22 cellular contexts compared by ENCODE assay signal in genomic region chr21:45516671-45517151, GRCh38. TPM values are rescaled to one million over a fixed set of nuclear protein-coding genes. Genes with fewer than 3 reads are reported as not detected.
DNase-seq lines count a peak whose midpoint lies in the region; FAIRE-seq and TF ChIP-seq lines count a peak whose summit lies in the region.
"Had no signal": no experiment of that assay in that cellular context is flagged by ENCODE, and none has a peak within 500 bp of the region (broad histone marks: within the 10 kb centered on the region; RNA-seq: fewer than 3 reads in every experiment).

No MANE protein-coding gene starts in this region.

- POLR2A ChIA-PET in endothelial cell of umbilical vein (lab: Charles Lee): no interaction called here

- H3K27me3 ChIP-seq in BLaER1 (no peaks in the 10 kb centered on the region), NT2/D1 (ENCODE audit: insufficient read depth, insufficient read length) (no peaks in the 10 kb centered on the region), endothelial cell of umbilical vein (ENCODE audit: control insufficient read depth in 2 of 2, insufficient read depth in 2 of 2, low read length in 2 of 2) (no peaks in the 10 kb centered on the region)
- H3K27me3 ChIP-seq: body of pancreas had no signal

- dilution Hi-C loops in endothelial cell of umbilical vein (cut with MboI; ENCODE audit: extremely low pct_ligation_motif_present, low sequenced_read_pairs): no loop called here

- H3K27ac ChIP-seq in BLaER1 (peak overlapping the region; percentile 82), endothelial cell of umbilical vein (ENCODE audit: insufficient read depth, low read depth, low read length) (peak overlapping the region; percentile 84)
- H3K27ac ChIP-seq: body of pancreas had no signal

- H3K9me1 ChIP-seq in endothelial cell of umbilical vein (replicated peaks; ENCODE audit: control insufficient read depth, extremely low read depth, insufficient read depth, low read length): no peaks in the 10 kb centered on the region

- peak overlapping the region; percentile 52 for H3K4me2 ChIP-seq in BLaER1
- no peak overlapping the region for H3K4me2 ChIP-seq in endothelial cell of umbilical vein (ENCODE audit: insufficient read depth, low read length)

- CTCF ChIA-PET in endothelial cell of umbilical vein (lab: Charles Lee): no interaction called here

- peaks cover 51% of the 10 kb centered on the region for H3K4me1 ChIP-seq in BLaER1
- H3K4me1 ChIP-seq in NT2/D1 (ENCODE audit: insufficient read depth, insufficient read length): peaks cover 27% of the 10 kb centered on the region
- peaks cover 21% of the 10 kb centered on the region for H3K4me1 ChIP-seq in endothelial cell of umbilical vein (ENCODE audit: control insufficient read depth, extremely low read depth, insufficient read depth, low read length)

- H4K20me1 ChIP-seq in BLaER1 (peaks cover 26% of the 10 kb centered on the region), endothelial cell of umbilical vein (replicated peaks; ENCODE audit: control insufficient read depth, extremely low read depth, insufficient read depth, low read length) (no peaks in the 10 kb centered on the region)

- H3K4me3 ChIP-seq in BLaER1 (no peak overlapping the region), NT2/D1 (ENCODE audit: insufficient read length, low read depth) (no peak overlapping the region), endothelial cell of umbilical vein (replicated peaks in 1 of 3; ENCODE audit: insufficient read depth in 1 of 3, low read depth in 1 of 3, low read length in 3 of 3) (no peak overlapping the region)
- H3K4me3 ChIP-seq: body of pancreas had no signal

- no peak for DNase-seq in NT2/D1 (ENCODE audit: low read depth, low spot score)
- DNase-seq in endothelial cell of umbilical vein (ENCODE audit: low read depth, low spot score): no peak
- DNase-seq in posterior vena cava (ENCODE audit: low spot score): peak; percentile 58
- no peak for DNase-seq in NCI-H1436 treated with DMSO at 0.1 percent for 48 hours (lab: John Stamatoyannopoulos, UW)
- no peak for DNase-seq in mesenteric fat pad (ENCODE audit: low spot score)
- no peak for DNase-seq in NCI-H1417 (lab: John Stamatoyannopoulos, UW)
- DNase-seq: activated CD4-positive, CD25-positive, alpha-beta regulatory T cell treated with anti-CD3 and anti-CD28 coated beads, Interleukin-2, amount 50 U/mL, for 72 hours; CD4-positive, alpha-beta T cell; DMS 273 treated with DMSO at 0.1 percent for 48 hours; effector memory CD4-positive, alpha-beta T cell; HCEC 1CT; mesendoderm; NCI-H1417 treated with DMSO at 0.1 percent for 48 hours; NCI-H524; stimulated activated CD4-positive, alpha-beta T cell treated with anti-CD3 and anti-CD28 coated beads, Interleukin-15, amount 100 ng/mL, for 24 hours; stimulated activated CD8-positive, alpha-beta memory T cell treated with anti-CD3 and anti-CD28 coated beads, Interleukin-4, amount 100 ng/mL, for 48 hours; substantia nigra; SW 1271 had no signal

- H3K36me3 ChIP-seq in BLaER1 (peaks cover 95% of the 10 kb centered on the region), NT2/D1 (ENCODE audit: insufficient read depth, insufficient read length, low read length) (peaks cover 65% of the 10 kb centered on the region), endothelial cell of umbilical vein (ENCODE audit: control insufficient read depth in 2 of 2, extremely low read depth in 1 of 2, insufficient read depth in 2 of 2, low read length in 2 of 2) (peaks cover 7 to 13% of the 10 kb centered on the region in 2 experiments)

- H2AFZ ChIP-seq in endothelial cell of umbilical vein (ENCODE audit: low read depth, low read length): no peak overlapping the region

- BruUV-seq in endothelial cell of umbilical vein (replicated peaks; lab: Mats Ljungman, UMichigan): no TSS peak

- intact Hi-C loops in endothelial cell of umbilical vein (cut with micrococcal nuclease) (no loop called here), posterior vena cava (cut with DNase I) (no loop called here)

- H3K9me3 ChIP-seq in BLaER1: peaks cover 40% of the 10 kb centered on the region
- H3K9me3 ChIP-seq in NT2/D1 (ENCODE audit: insufficient read depth, low read length): peaks cover 39% of the 10 kb centered on the region
- H3K9me3 ChIP-seq in endothelial cell of umbilical vein (replicated peaks; ENCODE audit: control insufficient read depth, insufficient read depth, low read length): no peaks in the 10 kb centered on the region
- H3K9me3 ChIP-seq: body of pancreas had no signal

- H3K9ac ChIP-seq in BLaER1 (peak overlapping the region; percentile 48; the same call in 1 of the 2 replicates), NT2/D1 (ENCODE audit: insufficient read length, low read depth) (peak overlapping the region; percentile 25), endothelial cell of umbilical vein (replicated peaks; ENCODE audit: extremely low read depth, insufficient read depth, low read length) (no peak overlapping the region)

- TF ChIP-seq POLR2A in endothelial cell of umbilical vein (IDR thresholded peaks at IDR 0.05; ENCODE audit: low read depth, low read length): no peak

- H3K79me2 ChIP-seq in endothelial cell of umbilical vein (ENCODE audit: control insufficient read depth, insufficient read depth, low read length): peaks cover 17% of the 10 kb centered on the region

- FAIRE-seq in endothelial cell of umbilical vein (lab: Jason Lieb, UNC): no peak
- FAIRE-seq: GM18507, urothelium cell line had no signal

- no peak for TF ChIP-seq CTCF in endothelial cell of umbilical vein (IDR thresholded peaks at IDR 0.05; ENCODE audit: extremely low read depth in 1 of 2, insufficient read depth in 1 of 2, low read depth in 1 of 2, low read length in 2 of 2)

TF ChIP-seq in endothelial cell of umbilical vein, 7 proteins besides CTCF, POLR2A, EP300 and RAD21:
- TF ChIP-seq GATA2 (IDR thresholded peaks at IDR 0.05; ENCODE audit: insufficient read depth, insufficient read length, low read depth, low read length) (no peak), EZH2 (IDR thresholded peaks at IDR 0.05; ENCODE audit: borderline replicate concordance, low read depth, low read length, severe bottlenecking) (no peak), JUN (IDR thresholded peaks at IDR 0.05; ENCODE audit: borderline replicate concordance, insufficient read depth, insufficient read length, low read depth) (no peak), FOS (IDR thresholded peaks at IDR 0.05; ENCODE audit: borderline replicate concordance, insufficient read depth, low read length) (no peak), POLR2AphosphoS5 (IDR thresholded peaks at IDR 0.05; ENCODE audit: insufficient read depth, low read depth, low read length) (no peak), MYC (IDR thresholded peaks at IDR 0.05; ENCODE audit: low read depth, low read length) (no peak), MAX (IDR thresholded peaks at IDR 0.05; ENCODE audit: insufficient read depth, insufficient read length) (no peak)
TF ChIP-seq in endothelial cell of umbilical vein: peak in this region for 0.

RNA-seq across cellular contexts. Expression of gene SLC19A1, which starts 25.5 kb away (rescaled TPM):
- total RNA-seq in endothelial cell of umbilical vein (54.6 and 58.9 TPM in 2 replicates), posterior vena cava (1 to 10 TPM; 4.5 to 6.5 TPM), mesenteric fat pad (21.7 TPM)
- 36.3 and 55.0 TPM in 2 replicates for polyA plus RNA-seq in endothelial cell of umbilical vein
- polyA plus RNA-seq in endothelial cell of umbilical vein (2011; cell fraction: cytosol; rRNA removed): 16.9 and 19.9 TPM in 2 replicates
- 18.7 and 21.4 TPM in 2 replicates for polyA plus RNA-seq in endothelial cell of umbilical vein (2011; cell fraction: nucleus; rRNA removed)
- polyA plus RNA-seq in endothelial cell of umbilical vein (2012): 32.8 and 34.1 TPM in 2 replicates
- 26.8 and 29.9 TPM in 2 replicates for polyA minus RNA-seq in endothelial cell of umbilical vein
- polyA minus RNA-seq in endothelial cell of umbilical vein (2011; cell fraction: cytosol; rRNA and poly(A)+ RNA removed): 39.4 TPM
- 14.9 and 17.1 TPM in 2 replicates for polyA minus RNA-seq in endothelial cell of umbilical vein (2011; cell fraction: nucleus; rRNA and poly(A)+ RNA removed)
